ENCODE assay signal across 8 cellular contexts in the genomic region with DNA sequence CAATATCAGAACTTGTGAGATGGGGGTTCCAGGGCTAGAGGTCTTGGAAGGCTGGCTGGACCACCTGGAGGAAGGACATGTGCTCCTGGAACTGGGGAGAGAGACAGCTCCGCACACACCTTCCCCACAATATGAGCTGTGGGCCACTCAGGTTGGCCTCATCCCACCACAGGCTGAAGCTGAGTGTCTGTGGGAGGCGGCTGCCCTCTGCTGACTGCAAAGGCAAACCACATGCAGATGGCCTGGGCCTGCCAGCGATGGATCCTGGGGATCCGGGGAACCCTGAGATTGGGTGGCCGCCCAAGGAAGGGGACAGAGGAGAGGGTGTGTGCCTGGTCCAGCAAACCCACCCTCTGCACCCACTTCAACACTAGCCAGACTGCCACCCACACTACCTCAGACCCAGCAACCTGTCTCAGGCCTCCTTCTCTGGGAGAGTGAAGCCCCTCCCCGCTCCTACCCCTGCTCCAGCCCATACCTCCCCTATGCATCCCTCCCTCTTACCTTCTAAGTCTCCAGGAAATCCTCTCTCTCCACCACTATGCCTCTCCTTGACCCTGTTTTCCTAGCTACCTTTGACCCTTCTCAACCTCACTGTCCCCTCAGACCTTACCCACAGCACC. TPM values are rescaled to one million over a fixed set of nuclear protein-coding genes. Genes with fewer than 3 reads are reported as not detected.
DNase-seq lines count a peak whose midpoint lies in the region; ATAC-seq and TF ChIP-seq lines count a peak whose summit lies in the region.

No MANE protein-coding gene starts in this region.

- peak; percentile 27 to 92 (median 80) for TF ChIP-seq CTCF in dorsolateral prefrontal cortex (IDR thresholded peaks at IDR 0.05 in 54 of 56, conservative IDR thresholded peaks at IDR 0.05 in 2 of 56; ENCODE audit: low read depth in 1 of 56, partially characterized antibody in 56 of 56)

- peaks cover 0 to 5% (median 0%) of the 10 kb centered on the region in 45 donors for H3K27me3 ChIP-seq in dorsolateral prefrontal cortex

- intact Hi-C loops in dorsolateral prefrontal cortex (cut with DNase I): loop anchor here (1.0 to 5.0 kb wide), 3 partner anchors 195 to 270 kb away; no protein-coding TSS in a partner anchor

- H3K4me3 ChIP-seq in dorsolateral prefrontal cortex: no peak overlapping the region

- H3K27ac ChIP-seq in dorsolateral prefrontal cortex: no peak overlapping the region

- ATAC-seq in GM19467 (IDR thresholded peaks at IDR 0.05; ENCODE audit: unreplicated experiment) (peak; percentile 48), HG02970 (IDR thresholded peaks at IDR 0.05; ENCODE audit: low FRiP score, unreplicated experiment) (no peak)

- DNase-seq in AG08395 (ENCODE audit: low spot score) (peak; percentile 77), NCI-H460 (ENCODE audit: extremely low read depth, low read depth) (peak; percentile 56), dorsolateral prefrontal cortex (peak; percentile 51 to 80 (median 72)), medulla oblongata (ENCODE audit: extremely low spot score) (peak; percentile 55)
- peak; percentile 66 to 73 for DNase-seq in activated CD4-positive, alpha-beta T cell treated with anti-CD3 and anti-CD28 coated beads, Interleukin-2, amount 50 U/mL, for 48 hours
- DNase-seq in stimulated activated CD8-positive, alpha-beta memory T cell treated with anti-CD3 and anti-CD28 coated beads, Interleukin-2, amount 100 ng/mL, for 48 hours (ENCODE audit: low read depth in 2 of 2): peak; percentile 41 to 60

RNA-seq across cellular contexts. Expression of a gene that starts 44.8 kb away (rescaled TPM):
- not detected in 2 replicates for total RNA-seq in NCI-H460 (2014; rRNA removed; shearing (Covaris generic))
- polyA plus RNA-seq in NCI-H460 (2014; cell fraction: nucleus; rRNA removed): not detected in 2 replicates
- 1 to 10 TPM in 106 of 120 experiments, under 1 TPM in 14; 0.37 to 5.5 (median 2.0) TPM for total RNA-seq in dorsolateral prefrontal cortex
